17 cellular contexts compared by ENCODE assay signal in genomic region chr19:15291666-15292065, GRCh38. TPM values are rescaled to one million over a fixed set of nuclear protein-coding genes. Genes with fewer than 3 reads are reported as not detected.
DNase-seq lines count a peak whose midpoint lies in the region; ATAC-seq, FAIRE-seq and TF ChIP-seq lines count a peak whose summit lies in the region.
"Had no signal": no experiment of that assay in that cellular context is flagged by ENCODE, and none has a peak within 500 bp of the region (broad histone marks: within the 10 kb centered on the region; RNA-seq: fewer than 3 reads in every experiment).

No MANE protein-coding gene starts in this region.

- 55% methylated on average over 4 of the region's 4 CpGs for WGBS in A549 (ENCODE audit: missing lambda C conversion rate)

- 0 out of 3 replicates have a peak overlapping the region, but pooled peaks have one; percentile 4 for H3K4me2 ChIP-seq in A549

- ATAC-seq in A549 (no peak), T-helper 17 cell (no peak), esophagus mucosa (peak; percentile 42)

- POLR2A ChIA-PET in A549 (lab: Yijun Ruan, JAX): no interaction called here

- FAIRE-seq in A549 (lab: Jason Lieb, UNC): no peak

- no peaks in the 10 kb centered on the region for H3K27me3 Mint-ChIP-seq in T-helper 17 cell
- H3K27me3 Mint-ChIP-seq: activated CD4-positive, alpha-beta T cell treated with anti-CD3 and anti-CD28 coated beads, Interleukin-2, amount 10 ng/mL, durations not matched to agents 7 days and 5 days had no signal

- no peak overlapping the region for H3K4me3 ChIP-seq in A549
- H3K4me3 ChIP-seq: dorsolateral prefrontal cortex, SJSA1, stomach had no signal

- peaks cover 74% of the 10 kb centered on the region for H3K4me1 ChIP-seq in A549

- H3K4me1 Mint-ChIP-seq in T-helper 17 cell: peaks cover 79% of the 10 kb centered on the region

- no peak for TF ChIP-seq EP300 in A549 (IDR thresholded peaks at IDR 0.05)

- H3K27ac ChIP-seq in A549 (peak overlapping the region in 1 of 2 experiments; percentile 49; a peak in 2 of 6 replicates), caudate nucleus (ENCODE audit: low read depth, low read length) (no peak overlapping the region)
- H3K27ac ChIP-seq: SJSA1 had no signal

- TF ChIP-seq CTCF in A549 (IDR thresholded peaks at IDR 0.05): no peak

- CTCF ChIA-PET in A549 (lab: Yijun Ruan, JAX): interaction anchor here (0.5 to 1.0 kb wide), 2 partner anchors 19 to 70 kb away, joined by 3 to 4 read pairs; no protein-coding TSS in a partner anchor

- H3K27ac Mint-ChIP-seq in T-helper 17 cell: peak overlapping the region; percentile 89

- H3K9me3 ChIP-seq in A549 (no peaks in the 10 kb centered on the region), T-helper 17 cell (ENCODE audit: control insufficient read depth, low read length, poor library complexity, severe bottlenecking) (no peaks in the 10 kb centered on the region)
- H3K9me3 ChIP-seq: SJSA1, stomach had no signal

- DNase-seq in A549 (ENCODE audit: low read depth in 1 of 2, low spot score in 1 of 2) (no peak), EL (peak; percentile 37), T-helper 17 cell (no peak), NCI-H1694 treated with DMSO at 0.1 percent for 48 hours (lab: John Stamatoyannopoulos, UW) (no peak), NCI-H2171 (lab: John Stamatoyannopoulos, UW) (no peak), caudate nucleus (lab: John Stamatoyannopoulos, UW) (no peak), dedifferentiated amniotic fluid mesenchymal stem cell (ENCODE audit: extremely low spot score) (no peak)
- DNase-seq: activated CD4-positive, alpha-beta T cell treated with anti-CD3 and anti-CD28 coated beads, Interleukin-2, amount 10 ng/mL, durations not matched to agents 7 days and 5 days; dorsolateral prefrontal cortex; foreskin melanocyte; GDM1; NCI-H1694; retina; stimulated activated CD4-positive, alpha-beta T cell treated with anti-CD3 and anti-CD28 coated beads, Interleukin-4, amount 100 ng/mL, for 1 hour; stomach had no signal

- peak overlapping the region; percentile 77 for H3K4me3 Mint-ChIP-seq in T-helper 17 cell
- H3K4me3 Mint-ChIP-seq: activated CD4-positive, alpha-beta T cell treated with anti-CD3 and anti-CD28 coated beads, Interleukin-2, amount 10 ng/mL, durations not matched to agents 7 days and 5 days had no signal

- TF ChIP-seq POLR2A in A549 (IDR thresholded peaks at IDR 0.05; ENCODE audit: low read length): no peak

- H3K36me3 Mint-ChIP-seq in T-helper 17 cell (ENCODE audit: low read depth): no peaks in the 10 kb centered on the region

- no peak for TF ChIP-seq RAD21 in A549 (conservative IDR thresholded peaks at IDR 0.05 in 1 of 2, IDR thresholded peaks at IDR 0.05 in 1 of 2)

TF ChIP-seq in A549, 52 proteins besides CTCF, POLR2A, EP300 and RAD21:
- TF ChIP-seq PHF8 (IDR thresholded peaks at IDR 0.05; ENCODE audit: borderline replicate concordance, low read depth) (no peak), MAZ (IDR thresholded peaks at IDR 0.05; ENCODE audit: borderline replicate concordance, low read depth, low read length) (no peak), RARB (CRISPR knock-in tag; IDR thresholded peaks at IDR 0.05) (no peak), TP53 (CRISPR knock-in tag; IDR thresholded peaks at IDR 0.05) (no peak), CHD4 (IDR thresholded peaks at IDR 0.05; ENCODE audit: borderline replicate concordance) (no peak), RNF2 (IDR thresholded peaks at IDR 0.05; ENCODE audit: borderline replicate concordance, low read depth) (no peak), ZFP36 (IDR thresholded peaks at IDR 0.05; ENCODE audit: borderline replicate concordance, partially characterized antibody) (no peak), ZC3H11A (IDR thresholded peaks at IDR 0.05) (no peak), SREBF2 (IDR thresholded peaks at IDR 0.05) (no peak), JUNB (IDR thresholded peaks at IDR 0.05) (no peak), FOSL2 (IDR thresholded peaks at IDR 0.05) (no peak), FOSL2 (CRISPR knock-in tag; IDR thresholded peaks at IDR 0.05) (no peak), ZSCAN20 (CRISPR knock-in tag; IDR thresholded peaks at IDR 0.05) (no peak), USF2 (IDR thresholded peaks at IDR 0.05) (no peak)

RNA-seq across cellular contexts. Expression of gene BRD4, which starts 40.7 kb away (rescaled TPM):
- polyA plus RNA-seq in A549 (2011; rRNA removed) (8.3 and 11.8 TPM in 2 replicates), A549 (2017; fragmentation: RNase III; extraction: RNeasy Plus Mini Kit Qiagen cat#74134 plus additional on column Dnase treatment) (22.5 to 23.3 TPM (median 23.1 TPM) in 3 replicates)
- 8.9 and 12.2 TPM in 2 replicates for polyA plus RNA-seq in A549 (2012; cell fraction: cytosol; rRNA removed)
- polyA plus RNA-seq in A549 (2012; cell fraction: nucleus; rRNA removed): 21.4 and 21.7 TPM in 2 replicates
- polyA minus RNA-seq in A549 (2011; rRNA and poly(A)+ RNA removed): 30.4 and 34.7 TPM in 2 replicates
- total RNA-seq in T-helper 17 cell (100 to 1,000 TPM; 120 to 123 TPM), esophagus mucosa (55.1 TPM)

RNA-seq across cellular contexts. Expression of gene EPHX3, which starts 59.4 kb away (rescaled TPM):
- polyA plus RNA-seq in A549 (2011; rRNA removed) (0.12 and 0.29 TPM in 2 replicates), A549 (2017; fragmentation: RNase III; extraction: RNeasy Plus Mini Kit Qiagen cat#74134 plus additional on column Dnase treatment) (0.05 to 0.08 TPM (median 0.08 TPM) in 3 replicates)
- 0.21 and 0.22 TPM in 2 replicates for polyA plus RNA-seq in A549 (2012; cell fraction: cytosol; rRNA removed)
- polyA plus RNA-seq in A549 (2012; cell fraction: nucleus; rRNA removed): 1.5 and 1.7 TPM in 2 replicates
- 0.29 and 0.91 TPM in 2 replicates for polyA minus RNA-seq in A549 (2011; rRNA and poly(A)+ RNA removed)
- total RNA-seq in T-helper 17 cell (not detected), esophagus mucosa (34.6 TPM)

Comparison
In these comparisons a context has a peak if more than half of its experiments do, and no peak if none do; other contexts are left out.
1. RNA of gene EPHX3, which starts 59.4 kb away (total RNA-seq): 34.6 TPM in esophagus mucosa (single experiment); not detected in T-helper 17 cell; every median in the first group is over 10 times any median in the second.